ENCODE assay signal across 22 cellular contexts in the genomic region with DNA sequence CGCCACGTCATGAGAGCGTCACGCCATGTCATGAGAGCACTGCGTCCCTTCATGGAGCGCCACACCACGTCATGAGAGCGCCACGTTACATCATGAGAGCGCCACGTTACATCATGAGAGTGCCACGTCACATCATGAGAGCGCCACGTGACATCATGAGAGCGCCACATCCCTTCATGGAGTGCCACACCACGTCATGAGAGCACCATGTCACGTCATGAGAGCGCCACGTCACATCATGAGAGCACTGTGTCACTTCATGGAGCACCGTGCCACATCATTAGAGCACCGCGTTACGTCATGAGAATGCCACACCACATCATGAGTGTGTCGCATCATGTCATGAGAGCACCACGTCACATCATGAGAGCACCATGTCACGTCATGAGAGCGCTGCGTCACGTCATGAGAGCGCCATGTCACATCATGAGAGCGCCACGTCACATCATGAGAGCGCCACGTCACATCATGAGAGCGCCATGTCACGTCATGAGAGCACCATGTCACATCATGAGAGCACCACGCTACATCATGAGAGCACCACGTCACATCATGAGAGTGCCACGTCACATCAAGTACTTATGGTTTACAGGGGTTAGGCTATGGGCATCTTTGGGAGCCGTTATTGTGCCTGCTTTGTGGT. TPM values are rescaled to one million over a fixed set of nuclear protein-coding genes. Genes with fewer than 3 reads are reported as not detected.
"Had no signal": no experiment of that assay in that cellular context is flagged by ENCODE, and none has a peak within 500 bp of the region (broad histone marks: within the 10 kb centered on the region; RNA-seq: fewer than 3 reads in every experiment).

No MANE protein-coding gene starts in this region.

- H3K36me3 Mint-ChIP-seq: brain, natural killer cell had no signal

- H3K27ac Mint-ChIP-seq: brain had no signal

- H3K27ac ChIP-seq: colonic mucosa, esophagus muscularis mucosa, left ventricle myocardium inferior, right atrium auricular region, suprapubic skin had no signal

- H3K4me3 Mint-ChIP-seq: activated CD4-positive, alpha-beta memory T cell treated with anti-CD3 and anti-CD28 coated beads, Interleukin-2, amount 10 ng/mL, durations not matched to agents 7 days and 5 days; brain had no signal

- H3K9me3 Mint-ChIP-seq: activated CD4-positive, alpha-beta memory T cell treated with anti-CD3 and anti-CD28 coated beads, Interleukin-2, amount 10 ng/mL, durations not matched to agents 7 days and 5 days; activated naive CD4-positive, alpha-beta T cell treated with anti-CD3 and anti-CD28 coated beads, Interleukin-2, amount 50 U/mL, for 72 hours; activated T-helper 2 cell treated with anti-CD3 and anti-CD28 coated beads, Interferon-gamma antibody, Interleukin-2, Interleukin-4, amounts not matched to agents 10 μg/mL and 5 μg/mL and 100 μg/mL, durations not matched to agents 14 hours and 24 hours and 36 hours; natural killer cell had no signal

- H3K4me3 ChIP-seq: colonic mucosa, esophagus muscularis mucosa, left ventricle myocardium inferior, right atrium auricular region, skin epidermis, suprapubic skin had no signal

- H3K9me3 ChIP-seq: colonic mucosa, esophagus muscularis mucosa, left ventricle myocardium inferior, right atrium auricular region, suprapubic skin had no signal

- DNase-seq: activated CD4-positive, alpha-beta memory T cell treated with anti-CD3 and anti-CD28 coated beads, Interleukin-2, amount 10 ng/mL, durations not matched to agents 7 days and 5 days; activated CD8-positive, alpha-beta memory T cell treated with anti-CD3 and anti-CD28 coated beads, Interleukin-2, amount 50 U/mL, for 48 hours; central memory CD4-positive, alpha-beta T cell; colonic mucosa; hippocampal formation; kidney; left ventricle myocardium inferior; natural killer cell; nucleus accumbens; stimulated activated CD4-positive, alpha-beta T cell treated with anti-CD3 and anti-CD28 coated beads, Interleukin-15, amount 100 ng/mL, for 24 hours; stimulated activated CD4-positive, alpha-beta T cell treated with anti-CD3 and anti-CD28 coated beads, Interleukin-4, amount 100 ng/mL, for 1 hour; stimulated activated naive CD4-positive, alpha-beta T cell treated with Interleukin-2 at 50 U/mL for 16 hours; T1000; trophoblast cell had no signal

- H3K4me1 ChIP-seq: esophagus muscularis mucosa, suprapubic skin had no signal

- FAIRE-seq: kidney had no signal

- H3K36me3 ChIP-seq: colonic mucosa, esophagus muscularis mucosa, left ventricle myocardium inferior, right atrium auricular region, suprapubic skin had no signal

- H3K4me1 Mint-ChIP-seq: brain had no signal

- H3K27me3 ChIP-seq: colonic mucosa, esophagus muscularis mucosa, right atrium auricular region, suprapubic skin had no signal

RNA-seq across cellular contexts. Expression of a gene that starts 51.8 kb away (rescaled TPM):
- total RNA-seq: activated CD4-positive, alpha-beta memory T cell treated with anti-CD3 and anti-CD28 coated beads, Interleukin-2, amount 10 ng/mL, durations not matched to agents 7 days and 5 days; activated naive CD4-positive, alpha-beta T cell treated with anti-CD3 and anti-CD28 coated beads, Interleukin-2, amount 50 U/mL, for 72 hours; activated T-helper 2 cell treated with anti-CD3 and anti-CD28 coated beads, Interferon-gamma antibody, Interleukin-2, Interleukin-4, amounts not matched to agents 10 μg/mL and 5 μg/mL and 100 μg/mL, durations not matched to agents 14 hours and 24 hours and 36 hours; colonic mucosa; esophagus muscularis mucosa; kidney; left ventricle myocardium inferior; natural killer cell; posterior vena cava; right atrium auricular region; suprapubic skin had no signal
